ENCODE assay signal across 3 cellular contexts in the genomic region with DNA sequence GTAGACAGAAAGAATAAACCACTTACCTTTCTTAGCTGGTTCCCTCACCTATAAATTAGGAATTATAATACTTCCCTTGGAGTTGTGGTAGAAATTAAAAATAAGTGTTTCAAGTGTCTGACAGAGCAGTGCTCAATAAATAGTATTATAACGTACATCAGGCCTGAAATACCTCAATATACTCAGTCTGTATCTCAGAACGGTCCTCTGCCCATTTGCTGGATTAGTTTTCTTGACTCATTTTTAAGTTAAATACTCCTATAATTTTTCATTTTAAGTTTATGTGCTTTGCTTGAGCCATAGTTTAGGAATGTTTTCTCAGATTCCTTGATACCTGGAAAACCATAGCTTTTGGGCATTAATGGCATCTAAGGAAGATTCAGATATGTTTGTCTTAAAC.
TF ChIP-seq lines count a peak whose summit lies in the region.

No MANE protein-coding gene starts in this region.

TF ChIP-seq in HepG2, 621 proteins besides CTCF, POLR2A, EP300 and RAD21:
- TF ChIP-seq SMARCE1 (IDR thresholded peaks at IDR 0.05; ENCODE audit: borderline replicate concordance) (0 out of 2 replicates have a peak, but pooled peaks have one; percentile 18), ZNF629 (CRISPR knock-in tag; conservative IDR thresholded peaks at IDR 0.05) (peak; percentile 84), ZEB1 (IDR thresholded peaks at IDR 0.05; ENCODE audit: insufficient replicate concordance, low read depth) (no peak)

TF ChIP-seq in HEK293, 187 proteins besides CTCF, POLR2A, EP300 and RAD21:
- peak; percentile 21; the same call in 1 of the 2 replicates for TF ChIP-seq ZNF664 (tag by site-specific recombination; IDR thresholded peaks at IDR 0.05)
- no peak for TF ChIP-seq ZNF394 (tag by site-specific recombination; IDR thresholded peaks at IDR 0.05; ENCODE audit: borderline replicate concordance)

TF ChIP-seq in K562, 482 proteins besides CTCF, POLR2A, EP300 and RAD21:
- TF ChIP-seq, protein P1, sequence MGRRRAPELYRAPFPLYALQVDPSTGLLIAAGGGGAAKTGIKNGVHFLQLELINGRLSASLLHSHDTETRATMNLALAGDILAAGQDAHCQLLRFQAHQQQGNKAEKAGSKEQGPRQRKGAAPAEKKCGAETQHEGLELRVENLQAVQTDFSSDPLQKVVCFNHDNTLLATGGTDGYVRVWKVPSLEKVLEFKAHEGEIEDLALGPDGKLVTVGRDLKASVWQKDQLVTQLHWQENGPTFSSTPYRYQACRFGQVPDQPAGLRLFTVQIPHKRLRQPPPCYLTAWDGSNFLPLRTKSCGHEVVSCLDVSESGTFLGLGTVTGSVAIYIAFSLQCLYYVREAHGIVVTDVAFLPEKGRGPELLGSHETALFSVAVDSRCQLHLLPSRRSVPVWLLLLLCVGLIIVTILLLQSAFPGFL (CRISPR knock-in tag; IDR thresholded peaks at IDR 0.05): no peak
- TF ChIP-seq KLF16 (IDR thresholded peaks at IDR 0.05) (no peak), RBM25 (IDR thresholded peaks at IDR 0.05; ENCODE audit: low read depth, low read length, severe bottlenecking) (peak; percentile 87), RBFOX2 (IDR thresholded peaks at IDR 0.05; ENCODE audit: low read depth, low read length) (no peak), CREM (IDR thresholded peaks at IDR 0.05; ENCODE audit: low read depth) (no peak), TAF9B (IDR thresholded peaks at IDR 0.05; ENCODE audit: partially characterized antibody) (no peak), ZNF589 (CRISPR knock-in tag; IDR thresholded peaks at IDR 0.05; ENCODE audit: low read depth) (no peak), FIP1L1 (IDR thresholded peaks at IDR 0.05; ENCODE audit: low read depth, low read length, poor library complexity, severe bottlenecking) (no peak)
